8 cellular contexts compared by ENCODE assay signal in the genomic region with DNA sequence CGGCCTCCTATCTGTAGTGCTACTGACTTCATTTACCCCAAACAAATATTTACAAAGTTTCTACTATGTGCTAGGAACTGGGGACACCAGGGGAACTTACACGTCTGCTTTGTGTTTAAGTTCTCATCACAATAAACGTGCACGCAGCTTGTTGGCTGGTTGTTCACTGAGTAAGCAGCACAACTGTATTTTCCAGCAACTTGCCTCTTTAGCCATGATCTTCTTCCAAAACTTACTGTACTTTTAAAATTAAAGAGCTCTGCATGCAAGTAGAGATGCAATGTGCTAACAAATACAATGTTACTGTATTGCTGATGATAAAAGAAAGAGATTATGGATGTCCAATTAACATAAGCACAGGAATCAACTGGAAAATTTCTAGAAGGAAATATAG.
DNase-seq lines count a peak whose midpoint lies in the region; ATAC-seq and TF ChIP-seq lines count a peak whose summit lies in the region.

No MANE protein-coding gene starts in this region.

- no peaks in the 10 kb centered on the region for H3K36me3 Mint-ChIP-seq in natural killer cell

- peak overlapping the region; percentile 99 for H3K27ac ChIP-seq in MM.1S (ENCODE audit: low read length)
- H3K27ac ChIP-seq in colonic mucosa = peak overlapping the region; percentile 70

- H3F3A ChIP-seq in MM.1S (ENCODE audit: insufficient read depth, low read length) = peaks cover 45% of the 10 kb centered on the region

- no peaks in the 10 kb centered on the region for H3K9me3 Mint-ChIP-seq in natural killer cell

- peak overlapping the region; percentile 56 for H3K4me3 ChIP-seq in MM.1S (ENCODE audit: low read length)
- no peak overlapping the region for H3K4me3 ChIP-seq in colonic mucosa

- peak overlapping the region; percentile 99 to 100 for H3K27ac Mint-ChIP-seq in natural killer cell

- H2AFZ ChIP-seq in MM.1S (ENCODE audit: low read length) = no peak overlapping the region

- peaks cover 82% of the 10 kb centered on the region for H3K79me2 ChIP-seq in MM.1S (ENCODE audit: low read length)

- H4K20me1 ChIP-seq in MM.1S (ENCODE audit: insufficient read depth, low read length) = no peaks in the 10 kb centered on the region

- H3K9ac ChIP-seq in MM.1S (ENCODE audit: low read length) (peak overlapping the region; percentile 92), colonic mucosa (ENCODE audit: low read depth in 2 of 2, low read length in 2 of 2) (peak overlapping the region; percentile 3 to 37)

- intact Hi-C loops in colonic mucosa (cut with DNase I) (no loop called here), natural killer cell (cut with micrococcal nuclease) (loop anchor here (5.0 kb wide), 1 partner anchor 85 kb away; no protein-coding TSS in a partner anchor)

- TF ChIP-seq CTCF in MM.1S (IDR thresholded peaks at IDR 0.05; ENCODE audit: low read length) = no peak
- no peak for TF ChIP-seq CTCF in colonic mucosa (IDR thresholded peaks at IDR 0.05)
- TF ChIP-seq CTCF in natural killer cell (IDR thresholded peaks at IDR 0.05) = no peak

- no peaks in the 10 kb centered on the region for H3K36me3 ChIP-seq in MM.1S (replicated peaks; ENCODE audit: insufficient read depth, low read length)
- H3K36me3 ChIP-seq in colonic mucosa = no peaks in the 10 kb centered on the region

- H3K27me3 ChIP-seq in MM.1S (replicated peaks; ENCODE audit: insufficient read depth, low read length) = no peaks in the 10 kb centered on the region
- H3K27me3 ChIP-seq in colonic mucosa = no peaks in the 10 kb centered on the region

- DNase-seq in AG20443 (ENCODE audit: low spot score) (peak; percentile 36), MM.1S (no peak), colonic mucosa (no peak), natural killer cell (no peak), erythroblast (lab: John Stamatoyannopoulos, UW) (no peak), NOMO-1 treated with dmso at 0.1 percent for 144 hours (lab: John Stamatoyannopoulos, UW; ENCODE audit: unreplicated experiment) (no peak), NCI-H1092 treated with DMSO at 0.1 percent for 48 hours (lab: John Stamatoyannopoulos, UW) (no peak)

- H3K27me3 Mint-ChIP-seq in natural killer cell (ENCODE audit: low read depth in 2 of 2) = no peaks in the 10 kb centered on the region

- H3K4me1 ChIP-seq in MM.1S (ENCODE audit: low read length) (peaks cover 54% of the 10 kb centered on the region), colonic mucosa (peaks cover 7% of the 10 kb centered on the region)

- no peaks in the 10 kb centered on the region for H3K9me2 ChIP-seq in MM.1S (replicated peaks; ENCODE audit: insufficient read depth, low read length)

- H3K4me3 Mint-ChIP-seq in natural killer cell = peak overlapping the region; percentile 86

- ATAC-seq in natural killer cell (no peak), GM18511 (IDR thresholded peaks at IDR 0.05; ENCODE audit: unreplicated experiment) (no peak)

- H3K9me3 ChIP-seq in MM.1S (replicated peaks; ENCODE audit: insufficient read depth, low read length) = no peaks in the 10 kb centered on the region
- no peaks in the 10 kb centered on the region for H3K9me3 ChIP-seq in colonic mucosa

- peak overlapping the region; percentile 93 for H3K4me2 ChIP-seq in MM.1S (ENCODE audit: low read depth, low read length)

- H3K4me1 Mint-ChIP-seq in natural killer cell = peaks cover 85 to 91% of the 10 kb centered on the region in 2 donors

- TF ChIP-seq POLR2A in erythroblast (IDR thresholded peaks at IDR 0.05; ENCODE audit: low read length) = no peak
